In the genomic region with DNA sequence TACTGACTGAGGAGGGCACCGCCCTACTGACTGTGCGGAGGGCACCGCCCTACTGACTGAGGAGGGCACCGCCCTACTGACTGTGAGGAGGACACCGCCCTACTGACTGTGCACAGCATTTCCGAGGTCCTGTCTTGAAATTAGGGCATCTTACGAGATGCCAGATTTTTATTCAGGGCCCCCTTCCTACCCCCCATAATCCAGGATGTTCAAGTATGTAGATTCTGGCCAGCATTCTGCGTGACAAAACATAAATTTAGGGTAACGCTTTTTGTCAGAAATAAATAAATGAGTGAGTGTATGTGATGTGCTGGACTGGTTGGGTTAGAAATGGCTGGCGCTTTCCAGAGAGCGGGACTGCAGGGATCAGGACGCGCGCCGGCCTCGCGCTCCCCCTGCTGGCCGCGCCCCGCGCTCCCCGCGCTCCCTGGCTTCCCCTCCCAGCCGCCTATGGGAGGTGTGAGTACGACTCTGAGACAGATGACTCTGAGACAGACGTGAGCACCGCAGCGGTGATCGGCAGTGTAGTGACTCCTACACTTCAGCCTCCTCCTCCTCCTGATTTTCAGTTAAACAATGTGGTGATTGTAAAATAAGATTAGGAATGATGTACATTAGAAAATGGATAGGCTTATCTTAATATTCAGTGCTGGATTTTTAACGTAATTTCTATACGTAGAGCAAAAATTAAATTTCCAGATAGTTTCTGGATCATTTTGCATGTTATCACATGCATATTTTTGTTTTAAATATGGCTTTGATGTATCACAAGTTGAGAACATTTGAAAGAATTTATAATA, we compare ENCODE assay signal across 8 cellular contexts.
DNase-seq lines count a peak whose midpoint lies in the region; ATAC-seq, FAIRE-seq and TF ChIP-seq lines count a peak whose summit lies in the region.

No MANE protein-coding gene starts in this region.

- peak overlapping the region; percentile 73 for H3K4me2 ChIP-seq in skeletal muscle satellite cell (ENCODE audit: low read length)

- no peaks in the 10 kb centered on the region for H3K4me1 ChIP-seq in skeletal muscle satellite cell (ENCODE audit: control insufficient read depth, insufficient read depth, low read length)

- H3K27me3 ChIP-seq in skeletal muscle satellite cell (ENCODE audit: control insufficient read depth, insufficient read depth, low read length) = no peaks in the 10 kb centered on the region

- H3K4me3 ChIP-seq in skeletal muscle satellite cell (ENCODE audit: low read length) = no peak overlapping the region

- H3K9me3 ChIP-seq in skeletal muscle satellite cell (replicated peaks; ENCODE audit: low read length) = no peaks in the 10 kb centered on the region

- H3K9ac ChIP-seq in skeletal muscle satellite cell (ENCODE audit: low read depth, low read length) = no peak overlapping the region

- FAIRE-seq in GM12891 (lab: Jason Lieb, UNC) = peak; percentile 91

- DNase-seq in GM12891 (ENCODE audit: insufficient read length, low spot score) (peak; percentile 65), NCI-H1092 treated with DMSO at 0.1 percent for 48 hours (lab: John Stamatoyannopoulos, UW) (peak; percentile 91), T-helper 9 cell (peak; percentile 59), anterior cingulate cortex (lab: John Stamatoyannopoulos, UW) (peak in 54 of 58 donors; percentile 12 to 86 (median 61)), hepatic stellate cell (ENCODE audit: low spot score) (peak; percentile 81), NCI-H1417 treated with DMSO at 0.1 percent for 48 hours (lab: John Stamatoyannopoulos, UW) (no peak)

- H3K36me3 ChIP-seq in skeletal muscle satellite cell (ENCODE audit: insufficient read depth, low read length) = no peaks in the 10 kb centered on the region

- ATAC-seq in HG02623 (IDR thresholded peaks at IDR 0.05; ENCODE audit: unreplicated experiment) = peak; percentile 96

- no peak for TF ChIP-seq POLR2A in GM12891 (IDR thresholded peaks at IDR 0.05; ENCODE audit: low read depth, low read length)

TF ChIP-seq in GM12891, 5 proteins besides CTCF, POLR2A, EP300 and RAD21:
- no peak for TF ChIP-seq POU2F2 (IDR thresholded peaks at IDR 0.05; ENCODE audit: low read depth, low read length)
- TF ChIP-seq PAX5 (IDR thresholded peaks at IDR 0.05; ENCODE audit: insufficient read depth, low read length, severe bottlenecking) = no peak
- TF ChIP-seq POLR2AphosphoS5 (IDR thresholded peaks at IDR 0.05; ENCODE audit: low read depth, low read length) = no peak
- TF ChIP-seq TAF1 (IDR thresholded peaks at IDR 0.05; ENCODE audit: low read depth, low read length) = no peak
- TF ChIP-seq SPI1 (IDR thresholded peaks at IDR 0.05; ENCODE audit: low read depth, low read length) = peak; percentile 22; the same call in 1 of the 2 replicates
